23 cellular contexts compared by ENCODE assay signal in the genomic region with DNA sequence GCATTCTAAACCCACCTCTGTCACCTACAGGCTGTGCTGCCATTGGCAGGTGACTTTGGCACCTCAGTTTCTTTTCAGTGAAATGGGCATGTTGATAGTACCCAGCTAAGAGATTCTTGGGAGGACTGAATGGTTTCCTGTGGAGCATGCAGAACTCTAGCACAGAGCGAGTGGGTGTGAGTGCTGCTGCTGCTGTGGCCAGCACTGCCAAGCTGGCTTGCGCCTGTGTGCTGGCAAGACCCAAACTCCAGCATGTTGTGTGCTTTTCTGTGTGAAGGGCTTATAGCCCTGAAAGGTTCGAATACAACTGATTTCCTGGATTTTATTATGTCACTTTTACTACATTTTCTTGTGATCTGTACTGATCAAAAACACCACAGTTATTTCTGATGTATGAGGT.
"Had no signal": no experiment of that assay in that cellular context is flagged by ENCODE, and none has a peak within 500 bp of the region (broad histone marks: within the 10 kb centered on the region; RNA-seq: fewer than 3 reads in every experiment).

No MANE protein-coding gene starts in this region.

- FAIRE-seq: colon, keratinocyte had no signal

- H3K9me3 ChIP-seq: esophagus squamous epithelium, gastroesophageal sphincter, left lung, lower lobe of right lung, spleen, testis, tibial nerve had no signal

- H3K9me3 Mint-ChIP-seq: dendritic cell treated with granulocyte-macrophage colony-stimulating factor and Interleukin-4, amounts not matched to agents 40 ng/mL and 50 ng/mL, for 4 days; immature natural killer cell; natural killer cell treated with Interleukin-12 subunit alpha and Interleukin-12 subunit beta and Interleukin-15 and Interleukin-18, amount 100 ng/mL, for 72 hours; stimulated activated memory B cell treated with anti-CD40 and anti-IgM and Interleukin-4, amounts not matched to agents 10 μg/mL and 1 μg/mL and 100 μg/mL, for 72 hours; stimulated activated naive CD8-positive, alpha-beta T cell treated with anti-CD3 and anti-CD28 coated beads, Interleukin-15, Interleukin-2, amounts not matched to agents 100 ng/mL and 50 ng/mL, for 24 hours had no signal

- H3K4me3 ChIP-seq: esophagus squamous epithelium, gastroesophageal sphincter, left lung, lower lobe of right lung, spleen, testis, tibial nerve had no signal

- H3K27me3 Mint-ChIP-seq: dendritic cell treated with granulocyte-macrophage colony-stimulating factor and Interleukin-4, amounts not matched to agents 40 ng/mL and 50 ng/mL, for 4 days; stimulated activated memory B cell treated with anti-CD40 and anti-IgM and Interleukin-4, amounts not matched to agents 10 μg/mL and 1 μg/mL and 100 μg/mL, for 72 hours; stimulated activated naive CD8-positive, alpha-beta T cell treated with anti-CD3 and anti-CD28 coated beads, Interleukin-15, Interleukin-2, amounts not matched to agents 100 ng/mL and 50 ng/mL, for 24 hours had no signal

- H3K4me1 ChIP-seq: esophagus squamous epithelium, gastroesophageal sphincter, left lung, lower lobe of right lung, parathyroid adenoma, spleen, testis had no signal

- H2AFZ ChIP-seq: parathyroid adenoma had no signal

- H3K9ac ChIP-seq: parathyroid adenoma had no signal

- DNase-seq: cerebellar nuclear complex; esophagus squamous epithelium; foreskin fibroblast; immature natural killer cell; left lung; lower lobe of right lung; mesenchymal stem cell; midbrain; right cardiac atrium; spleen; stimulated activated CD4-positive, alpha-beta T cell treated with anti-CD3 and anti-CD28 coated beads, Interleukin-15, amount 100 ng/mL, for 24 hours; stimulated activated CD4-positive, alpha-beta T cell treated with anti-CD3 and anti-CD28 coated beads, Interleukin-1b, Interleukin-23, amount 100 ng/mL, for 48 hours; stimulated activated CD4-positive, alpha-beta T cell treated with anti-CD3 and anti-CD28 coated beads, Interleukin-4, amount 100 ng/mL, for 24 hours; testis had no signal

- H3K4me1 Mint-ChIP-seq: immature natural killer cell; stimulated activated memory B cell treated with anti-CD40 and anti-IgM and Interleukin-4, amounts not matched to agents 10 μg/mL and 1 μg/mL and 100 μg/mL, for 72 hours had no signal

- H3K79me2 ChIP-seq: parathyroid adenoma had no signal

- H3K4me3 Mint-ChIP-seq: dendritic cell treated with granulocyte-macrophage colony-stimulating factor and Interleukin-4, amounts not matched to agents 40 ng/mL and 50 ng/mL, for 4 days; immature natural killer cell; natural killer cell treated with Interleukin-12 subunit alpha and Interleukin-12 subunit beta and Interleukin-15 and Interleukin-18, amount 100 ng/mL, for 72 hours; stimulated activated memory B cell treated with anti-CD40 and anti-IgM and Interleukin-4, amounts not matched to agents 10 μg/mL and 1 μg/mL and 100 μg/mL, for 72 hours; stimulated activated naive CD8-positive, alpha-beta T cell treated with anti-CD3 and anti-CD28 coated beads, Interleukin-15, Interleukin-2, amounts not matched to agents 100 ng/mL and 50 ng/mL, for 24 hours had no signal

- H3K27ac ChIP-seq: esophagus squamous epithelium, gastroesophageal sphincter, left lung, lower lobe of right lung, parathyroid adenoma, spleen, testis, tibial nerve had no signal

- H3K27ac Mint-ChIP-seq: dendritic cell treated with granulocyte-macrophage colony-stimulating factor and Interleukin-4, amounts not matched to agents 40 ng/mL and 50 ng/mL, for 4 days; immature natural killer cell; natural killer cell treated with Interleukin-12 subunit alpha and Interleukin-12 subunit beta and Interleukin-15 and Interleukin-18, amount 100 ng/mL, for 72 hours; stimulated activated memory B cell treated with anti-CD40 and anti-IgM and Interleukin-4, amounts not matched to agents 10 μg/mL and 1 μg/mL and 100 μg/mL, for 72 hours; stimulated activated naive CD8-positive, alpha-beta T cell treated with anti-CD3 and anti-CD28 coated beads, Interleukin-15, Interleukin-2, amounts not matched to agents 100 ng/mL and 50 ng/mL, for 24 hours had no signal

- H3K36me3 Mint-ChIP-seq: natural killer cell treated with Interleukin-12 subunit alpha and Interleukin-12 subunit beta and Interleukin-15 and Interleukin-18, amount 100 ng/mL, for 72 hours had no signal

- H3K27me3 ChIP-seq: esophagus squamous epithelium, gastroesophageal sphincter, left lung, spleen, testis, tibial nerve had no signal

- ATAC-seq: gastroesophageal sphincter; left lung; lower lobe of right lung; natural killer cell treated with Interleukin-12 subunit alpha and Interleukin-12 subunit beta and Interleukin-15 and Interleukin-18, amount 100 ng/mL, for 72 hours; right cardiac atrium; stimulated activated memory B cell treated with anti-CD40 and anti-IgM and Interleukin-4, amounts not matched to agents 10 μg/mL and 1 μg/mL and 100 μg/mL, for 72 hours had no signal
